In genomic region chr6:30156262-30156599, GRCh38 we compare ENCODE assay signal across 13 cellular contexts. TPM values are rescaled to one million over a fixed set of nuclear protein-coding genes. Genes with fewer than 3 reads are reported as not detected.
A peak's percentile ranks its signal among the peaks of the same experiment; 100 is the strongest.
DNase-seq lines count a peak whose midpoint lies in the region; ATAC-seq and TF ChIP-seq lines count a peak whose summit lies in the region.
"Had no signal": no experiment of that assay in that cellular context is flagged by ENCODE, and none has a peak within 500 bp of the region (broad histone marks: within the 10 kb centered on the region; RNA-seq: fewer than 3 reads in every experiment).

No MANE protein-coding gene starts in this region.

- no peaks in the 10 kb centered on the region for H3K36me3 Mint-ChIP-seq in natural killer cell treated with Interleukin-12 subunit alpha and Interleukin-12 subunit beta and Interleukin-15 and Interleukin-18, amount 100 ng/mL, for 72 hours

- TF ChIP-seq CTCF in HFF-Myc (IDR thresholded peaks at IDR 0.05; ENCODE audit: low read depth, low read length, missing control alignments) (no peak), foreskin keratinocyte (conservative IDR thresholded peaks at IDR 0.05) (no peak)

- no peak overlapping the region for H3K4me3 Mint-ChIP-seq in natural killer cell treated with Interleukin-12 subunit alpha and Interleukin-12 subunit beta and Interleukin-15 and Interleukin-18, amount 100 ng/mL, for 72 hours
- H3K4me3 Mint-ChIP-seq: activated CD4-positive, alpha-beta T cell treated with anti-CD3 and anti-CD28 coated beads for 36 hours had no signal

- H3K9me3 ChIP-seq in SJCRH30 (replicated peaks) = no peaks in the 10 kb centered on the region
- H3K9me3 ChIP-seq: neutrophil had no signal

- H3K36me3 ChIP-seq in SJCRH30 = no peaks in the 10 kb centered on the region
- H3K36me3 ChIP-seq: neutrophil had no signal

- peaks cover 24% of the 10 kb centered on the region for H3K4me1 ChIP-seq in SJCRH30
- H3K4me1 ChIP-seq in foreskin keratinocyte = peaks cover 17% of the 10 kb centered on the region

- DNase-seq in HFF-Myc (ENCODE audit: extremely low read depth, low read depth) (peak; percentile 20), SJCRH30 (peak; percentile 51 to 52), foreskin keratinocyte (peak; percentile 12 to 47), skeletal muscle cell (ENCODE audit: low read depth) (peak; percentile 25)
- DNase-seq in stimulated activated CD4-positive, alpha-beta T cell treated with anti-CD3 and anti-CD28 coated beads, Interleukin-4, amount 100 ng/mL, for 1 hour = no peak
- no peak for DNase-seq in natural killer cell treated with Interleukin-12 subunit alpha and Interleukin-12 subunit beta and Interleukin-15 and Interleukin-18, amount 100 ng/mL, for 72 hours (ENCODE audit: low spot score)
- DNase-seq: activated CD4-positive, alpha-beta T cell treated with anti-CD3 and anti-CD28 coated beads for 36 hours; foreskin melanocyte; NCI-H82 had no signal

- H3K27me3 ChIP-seq in SJCRH30 (no peaks in the 10 kb centered on the region), foreskin keratinocyte (peaks cover 27% of the 10 kb centered on the region)

- no peak overlapping the region for H3K27ac ChIP-seq in SJCRH30
- no peak overlapping the region for H3K27ac ChIP-seq in foreskin keratinocyte
- H3K27ac ChIP-seq: neutrophil had no signal

- H3K4me3 ChIP-seq in HFF-Myc (replicated peaks; ENCODE audit: low read depth, low read length) (no peak overlapping the region), SJCRH30 (no peak overlapping the region), skeletal muscle cell (ENCODE audit: low read depth, low read length) (no peak overlapping the region)

- H3K9me3 Mint-ChIP-seq in natural killer cell treated with Interleukin-12 subunit alpha and Interleukin-12 subunit beta and Interleukin-15 and Interleukin-18, amount 100 ng/mL, for 72 hours = no peaks in the 10 kb centered on the region

- H3K4me1 Mint-ChIP-seq in natural killer cell treated with Interleukin-12 subunit alpha and Interleukin-12 subunit beta and Interleukin-15 and Interleukin-18, amount 100 ng/mL, for 72 hours (ENCODE audit: low read depth in 2 of 2) = peaks cover 0 to 3% of the 10 kb centered on the region in 2 donors

- H3K27ac Mint-ChIP-seq in natural killer cell treated with Interleukin-12 subunit alpha and Interleukin-12 subunit beta and Interleukin-15 and Interleukin-18, amount 100 ng/mL, for 72 hours = no peak overlapping the region
- H3K27ac Mint-ChIP-seq: activated CD4-positive, alpha-beta T cell treated with anti-CD3 and anti-CD28 coated beads for 36 hours had no signal

- H3K27me3 Mint-ChIP-seq in natural killer cell treated with Interleukin-12 subunit alpha and Interleukin-12 subunit beta and Interleukin-15 and Interleukin-18, amount 100 ng/mL, for 72 hours = peaks cover 19 to 23% of the 10 kb centered on the region in 2 donors

- ATAC-seq in foreskin keratinocyte (no peak), GM19463 (IDR thresholded peaks at IDR 0.05; ENCODE audit: unreplicated experiment) (no peak), GM21723 (IDR thresholded peaks at IDR 0.05; ENCODE audit: unreplicated experiment) (no peak)
- no peak for ATAC-seq in natural killer cell treated with Interleukin-12 subunit alpha and Interleukin-12 subunit beta and Interleukin-15 and Interleukin-18, amount 100 ng/mL, for 72 hours
- ATAC-seq: activated CD4-positive, alpha-beta T cell treated with anti-CD3 and anti-CD28 coated beads for 36 hours had no signal

RNA-seq across cellular contexts. Expression of gene TRIM10, which starts 4.8 kb away (rescaled TPM):
- total RNA-seq in SJCRH30 (2014; rRNA removed; shearing (Covaris generic)) = not detected in 2 replicates
- total RNA-seq in foreskin keratinocyte = not detected in 2 replicates
- not detected in 2 replicates for polyA plus RNA-seq in foreskin keratinocyte
- total RNA-seq in natural killer cell treated with Interleukin-12 subunit alpha and Interleukin-12 subunit beta and Interleukin-15 and Interleukin-18, amount 100 ng/mL, for 72 hours = not detected
- polyA plus RNA-seq: adipose tissue had no signal

RNA-seq across cellular contexts. Expression of gene TRIM15, which starts 7.1 kb away (rescaled TPM):
- 0.08 and 0.28 TPM in 2 replicates for total RNA-seq in SJCRH30 (2014; rRNA removed; shearing (Covaris generic))
- not detected in 2 replicates for total RNA-seq in foreskin keratinocyte
- polyA plus RNA-seq in foreskin keratinocyte = not detected in 2 replicates
- total RNA-seq in natural killer cell treated with Interleukin-12 subunit alpha and Interleukin-12 subunit beta and Interleukin-15 and Interleukin-18, amount 100 ng/mL, for 72 hours = under 1 TPM in 1 of 2 donors, not detected in 1; 0.20 TPM
- polyA plus RNA-seq: adipose tissue had no signal

RNA-seq across cellular contexts. Expression of gene TRIM40, which starts 20.3 kb away (rescaled TPM):
- total RNA-seq in SJCRH30 (2014; rRNA removed; shearing (Covaris generic)) = not detected in 2 replicates
- total RNA-seq in foreskin keratinocyte = not detected in 2 replicates
- polyA plus RNA-seq in foreskin keratinocyte = not detected in 2 replicates
- not detected for total RNA-seq in natural killer cell treated with Interleukin-12 subunit alpha and Interleukin-12 subunit beta and Interleukin-15 and Interleukin-18, amount 100 ng/mL, for 72 hours
- total RNA-seq: activated CD4-positive, alpha-beta T cell treated with anti-CD3 and anti-CD28 coated beads for 36 hours had no signal
- polyA plus RNA-seq: adipose tissue had no signal

RNA-seq across cellular contexts. Expression of gene TRIM31, which starts 43.3 kb away (rescaled TPM):
- 0.10 TPM in 1 of 2 replicates, not detected in the other for total RNA-seq in SJCRH30 (2014; rRNA removed; shearing (Covaris generic))
- total RNA-seq in foreskin keratinocyte = 0.04 TPM in 1 of 2 replicates, not detected in the other
- 0.12 TPM in 2 replicates for polyA plus RNA-seq in foreskin keratinocyte
- not detected for total RNA-seq in natural killer cell treated with Interleukin-12 subunit alpha and Interleukin-12 subunit beta and Interleukin-15 and Interleukin-18, amount 100 ng/mL, for 72 hours
- total RNA-seq: activated CD4-positive, alpha-beta T cell treated with anti-CD3 and anti-CD28 coated beads for 36 hours had no signal

RNA-seq across cellular contexts. Expression of gene TRIM26, which starts 57.0 kb away (rescaled TPM):
- total RNA-seq in SJCRH30 (2014; rRNA removed; shearing (Covaris generic)) = 30.5 and 36.3 TPM in 2 replicates
- 34.2 and 38.1 TPM in 2 replicates for total RNA-seq in foreskin keratinocyte
- 25.3 and 26.0 TPM in 2 replicates for polyA plus RNA-seq in foreskin keratinocyte
- 10 to 100 TPM; 87.5 to 92.0 TPM for total RNA-seq in natural killer cell treated with Interleukin-12 subunit alpha and Interleukin-12 subunit beta and Interleukin-15 and Interleukin-18, amount 100 ng/mL, for 72 hours

Comparison
In these comparisons a context has a peak if more than half of its experiments do, and no peak if none do; other contexts are left out.
1. DNase-seq: peak in HFF-Myc (single experiment), SJCRH30 (2 of 2), foreskin keratinocyte (2 of 2) and skeletal muscle cell (single experiment); none in stimulated activated CD4-positive, alpha-beta T cell treated with anti-CD3 and anti-CD28 coated beads, Interleukin-4, amount 100 ng/mL, for 1 hour (single experiment) and natural killer cell treated with Interleukin-12 subunit alpha and Interleukin-12 subunit beta and Interleukin-15 and Interleukin-18, amount 100 ng/mL, for 72 hours (single experiment).